1 cellular context compared by ENCODE assay signal in genomic region chr9:136882109-136882946, GRCh38.
TF ChIP-seq lines count a peak whose summit lies in the region.

No MANE protein-coding gene starts in this region.

TF ChIP-seq in H1, 55 proteins besides CTCF, POLR2A, EP300 and RAD21:
- TF ChIP-seq SAP30 (IDR thresholded peaks at IDR 0.05; ENCODE audit: insufficient read depth, insufficient replicate concordance, low read length) (no peak), SP4 (IDR thresholded peaks at IDR 0.05; ENCODE audit: low read length) (no peak), CREB1 (IDR thresholded peaks at IDR 0.05) (no peak), CBX8 (IDR thresholded peaks at IDR 0.05; ENCODE audit: borderline replicate concordance, low read depth, low read length) (no peak), ATF2 (IDR thresholded peaks at IDR 0.05; ENCODE audit: low read length) (no peak), JUND (IDR thresholded peaks at IDR 0.05; ENCODE audit: low read length) (peak; percentile 31; the same call in 1 of the 2 replicates), YY1 (IDR thresholded peaks at IDR 0.05; ENCODE audit: low read depth, low read length) (no peak)
